Comparison of ENCODE assay signal across 1 cellular context in the genomic region with DNA sequence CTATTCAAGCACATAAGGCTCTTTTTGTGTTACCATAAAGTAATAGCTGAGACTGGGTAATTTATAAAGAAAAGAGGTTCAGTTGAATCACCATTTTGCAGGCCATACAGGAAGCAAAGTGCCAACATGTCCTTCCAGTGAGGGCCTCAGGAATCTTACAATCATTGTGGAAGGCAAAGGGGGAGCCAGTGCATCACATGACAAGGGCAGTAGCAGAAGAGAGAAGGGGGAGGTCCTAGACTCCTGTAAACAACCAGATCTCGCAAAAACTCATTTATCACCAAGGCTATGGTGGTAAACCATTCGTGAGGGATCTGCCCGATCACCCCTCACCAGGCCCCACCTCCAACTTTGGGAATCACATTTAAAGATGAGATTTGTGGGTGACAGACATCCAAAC.
TF ChIP-seq lines count a peak whose summit lies in the region.

No MANE protein-coding gene starts in this region.

TF ChIP-seq in GM23338, 12 proteins besides CTCF, POLR2A, EP300 and RAD21 (continued from another document):
- TF ChIP-seq ZNF462 (CRISPR knock-in tag; IDR thresholded peaks at IDR 0.05) (no peak), EZH2phosphoT487 (IDR thresholded peaks at IDR 0.05; ENCODE audit: unreplicated experiment) (no peak), JUNB (IDR thresholded peaks at IDR 0.05; ENCODE audit: unreplicated experiment) (no peak), NANOG (IDR thresholded peaks at IDR 0.05; ENCODE audit: borderline replicate concordance) (no peak)
- TF ChIP-seq, protein P1, sequence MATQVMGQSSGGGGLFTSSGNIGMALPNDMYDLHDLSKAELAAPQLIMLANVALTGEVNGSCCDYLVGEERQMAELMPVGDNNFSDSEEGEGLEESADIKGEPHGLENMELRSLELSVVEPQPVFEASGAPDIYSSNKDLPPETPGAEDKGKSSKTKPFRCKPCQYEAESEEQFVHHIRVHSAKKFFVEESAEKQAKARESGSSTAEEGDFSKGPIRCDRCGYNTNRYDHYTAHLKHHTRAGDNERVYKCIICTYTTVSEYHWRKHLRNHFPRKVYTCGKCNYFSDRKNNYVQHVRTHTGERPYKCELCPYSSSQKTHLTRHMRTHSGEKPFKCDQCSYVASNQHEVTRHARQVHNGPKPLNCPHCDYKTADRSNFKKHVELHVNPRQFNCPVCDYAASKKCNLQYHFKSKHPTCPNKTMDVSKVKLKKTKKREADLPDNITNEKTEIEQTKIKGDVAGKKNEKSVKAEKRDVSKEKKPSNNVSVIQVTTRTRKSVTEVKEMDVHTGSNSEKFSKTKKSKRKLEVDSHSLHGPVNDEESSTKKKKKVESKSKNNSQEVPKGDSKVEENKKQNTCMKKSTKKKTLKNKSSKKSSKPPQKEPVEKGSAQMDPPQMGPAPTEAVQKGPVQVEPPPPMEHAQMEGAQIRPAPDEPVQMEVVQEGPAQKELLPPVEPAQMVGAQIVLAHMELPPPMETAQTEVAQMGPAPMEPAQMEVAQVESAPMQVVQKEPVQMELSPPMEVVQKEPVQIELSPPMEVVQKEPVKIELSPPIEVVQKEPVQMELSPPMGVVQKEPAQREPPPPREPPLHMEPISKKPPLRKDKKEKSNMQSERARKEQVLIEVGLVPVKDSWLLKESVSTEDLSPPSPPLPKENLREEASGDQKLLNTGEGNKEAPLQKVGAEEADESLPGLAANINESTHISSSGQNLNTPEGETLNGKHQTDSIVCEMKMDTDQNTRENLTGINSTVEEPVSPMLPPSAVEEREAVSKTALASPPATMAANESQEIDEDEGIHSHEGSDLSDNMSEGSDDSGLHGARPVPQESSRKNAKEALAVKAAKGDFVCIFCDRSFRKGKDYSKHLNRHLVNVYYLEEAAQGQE (IDR thresholded peaks at IDR 0.05; ENCODE audit: unreplicated experiment) = no peak
